8 cellular contexts compared by ENCODE assay signal in genomic region chr2:55617160-55618024, GRCh38. TPM values are rescaled to one million over a fixed set of nuclear protein-coding genes. Genes with fewer than 3 reads are reported as not detected.
DNase-seq lines count a peak whose midpoint lies in the region; ATAC-seq and TF ChIP-seq lines count a peak whose summit lies in the region.

PPP4R3B (minus strand) TSS chr2:55617622; CDS start chr2:55617285, 337 bp downstream.

- no peaks in the 10 kb centered on the region for H3K9me3 ChIP-seq in HUES48 (ENCODE audit: control insufficient read depth, insufficient read depth, low read length)
- no peaks in the 10 kb centered on the region for H3K9me3 ChIP-seq in NT2/D1 (ENCODE audit: insufficient read depth, low read length)

- H3K4me1 Mint-ChIP-seq in endothelial cell (ENCODE audit: unreplicated experiment) (peaks cover 21% of the 10 kb centered on the region), mesothelial cell of epicardium (peaks cover 18% of the 10 kb centered on the region)

- peaks cover 16% of the 10 kb centered on the region for H3K36me3 Mint-ChIP-seq in endothelial cell (ENCODE audit: low read depth, unreplicated experiment)
- H3K36me3 Mint-ChIP-seq in mesothelial cell of epicardium = peaks cover 10% of the 10 kb centered on the region

- peak; percentile 93 for DNase-seq in D341Med (ENCODE audit: low spot score)
- DNase-seq in NT2/D1 (ENCODE audit: low read depth, low spot score) = peak; percentile 98
- peak; percentile 93 for DNase-seq in activated CD8-positive, alpha-beta memory T cell treated with anti-CD3 and anti-CD28 coated beads, Interleukin-2, amount 50 U/mL, for 1 hour (ENCODE audit: extremely low read depth)
- DNase-seq in endothelial cell (ENCODE audit: low spot score) = peak; percentile 99
- DNase-seq in mesothelial cell of epicardium (ENCODE audit: low spot score in 2 of 2, unreplicated experiment in 2 of 2) = peak; percentile 98
- DNase-seq in stimulated activated CD8-positive, alpha-beta memory T cell treated with anti-CD3 and anti-CD28 coated beads, Interleukin-15, amount 100 ng/mL, for 48 hours (ENCODE audit: low read depth in 2 of 2) = peak; percentile 97 to 99

- peak; percentile 81 for ATAC-seq in GM21390 (IDR thresholded peaks at IDR 0.05; ENCODE audit: unreplicated experiment)

- H3K4me3 ChIP-seq in HUES48 (ENCODE audit: low read depth, low read length) = peak within 1 kb of the TSS; percentile 91
- peak within 1 kb of the TSS; percentile 94 for H3K4me3 ChIP-seq in NT2/D1 (ENCODE audit: insufficient read length, low read depth)

- H3K4me1 ChIP-seq in HUES48 (ENCODE audit: control insufficient read depth, insufficient read depth, low read length) (peaks cover 6% of the 10 kb centered on the region; the same call in 1 of the 2 replicates), NT2/D1 (ENCODE audit: insufficient read depth, insufficient read length) (no peaks in the 10 kb centered on the region)

- H3K27ac ChIP-seq in HUES48 (ENCODE audit: low read depth, low read length) = peak within 1 kb of the TSS; percentile 94

- TF ChIP-seq CTCF in endothelial cell (IDR thresholded peaks at IDR 0.05; ENCODE audit: unreplicated experiment) (peak; percentile 56), mesothelial cell of epicardium (IDR thresholded peaks at IDR 0.05; ENCODE audit: unreplicated experiment) (peak; percentile 48)

- H3K27ac Mint-ChIP-seq in endothelial cell (ENCODE audit: unreplicated experiment) (no peak within 1 kb of the TSS), mesothelial cell of epicardium (no peak within 1 kb of the TSS)

- H3K36me3 ChIP-seq in HUES48 (ENCODE audit: control insufficient read depth, insufficient read depth, low read length) = peaks cover 32% of the 10 kb centered on the region
- peaks cover 31% of the 10 kb centered on the region for H3K36me3 ChIP-seq in NT2/D1 (ENCODE audit: insufficient read depth, insufficient read length, low read length)

- H3K9me3 Mint-ChIP-seq in endothelial cell (ENCODE audit: unreplicated experiment) (no peaks in the 10 kb centered on the region), mesothelial cell of epicardium (no peaks in the 10 kb centered on the region)

- peak within 1 kb of the TSS; percentile 95 for H3K9ac ChIP-seq in HUES48 (ENCODE audit: low read depth, low read length)
- peak within 1 kb of the TSS; percentile 97 for H3K9ac ChIP-seq in NT2/D1 (ENCODE audit: insufficient read length, low read depth)

- H3K4me3 Mint-ChIP-seq in endothelial cell (ENCODE audit: unreplicated experiment) (no peak within 1 kb of the TSS), mesothelial cell of epicardium (no peak within 1 kb of the TSS)

- no peaks in the 10 kb centered on the region for H3K27me3 ChIP-seq in HUES48 (ENCODE audit: control insufficient read depth, insufficient read depth, low read length)
- H3K27me3 ChIP-seq in NT2/D1 (ENCODE audit: insufficient read depth, insufficient read length) = no peaks in the 10 kb centered on the region

- H3K27me3 Mint-ChIP-seq in endothelial cell (ENCODE audit: unreplicated experiment) (peaks cover 6% of the 10 kb centered on the region), mesothelial cell of epicardium (ENCODE audit: low read depth) (no peaks in the 10 kb centered on the region)

RNA-seq across cellular contexts. Expression of gene PPP4R3B, which starts in this region (rescaled TPM):
- total RNA-seq in endothelial cell (ENCODE audit: unreplicated experiment) (33.0 TPM), mesothelial cell of epicardium (52.0 to 56.2 TPM (median 54.1 TPM) in 3 replicates)

Comparison
In these comparisons a context has a peak if more than half of its experiments do, and no peak if none do; other contexts are left out.
1. Peak in every context shown above with its lines: DNase-seq, ATAC-seq, H3K4me3 ChIP-seq and H3K27ac ChIP-seq.